ENCODE assay signal across 3 cellular contexts in genomic region chr1:150720703-150721102, GRCh38.
TF ChIP-seq lines count a peak whose summit lies in the region.

TSS of gene HORMAD1 (minus strand) at chr1:150720895. CDS start at chr1:150719505, 1,390 bp downstream.

TF ChIP-seq in GM23338, 12 proteins besides CTCF, POLR2A, EP300 and RAD21 (continues in another document):
- TF ChIP-seq EZH2phosphoT487 (IDR thresholded peaks at IDR 0.05; ENCODE audit: unreplicated experiment) = no peak
- TF ChIP-seq POLR2AphosphoS5 (IDR thresholded peaks at IDR 0.05; ENCODE audit: low read depth) = no peak
- no peak for TF ChIP-seq JUNB (IDR thresholded peaks at IDR 0.05; ENCODE audit: unreplicated experiment)
- no peak for TF ChIP-seq EZH2 (IDR thresholded peaks at IDR 0.05; ENCODE audit: low read depth, unreplicated experiment)
- TF ChIP-seq ZNF462 (CRISPR knock-in tag; IDR thresholded peaks at IDR 0.05) = no peak
- no peak for TF ChIP-seq NANOG (IDR thresholded peaks at IDR 0.05; ENCODE audit: borderline replicate concordance)

TF ChIP-seq in K562, 482 proteins besides CTCF, POLR2A, EP300 and RAD21:
- no peak for TF ChIP-seq ZNF280B (CRISPR knock-in tag; IDR thresholded peaks at IDR 0.05)
- TF ChIP-seq ZBTB33 (CRISPR knock-in tag; IDR thresholded peaks at IDR 0.05) = peak; percentile 98
- TF ChIP-seq ESRRA (IDR thresholded peaks at IDR 0.05; ENCODE audit: borderline replicate concordance, low read depth) = no peak
- TF ChIP-seq ATF3 (IDR thresholded peaks at IDR 0.05) = peak; percentile 42; the same call in 1 of the 2 replicates
- no peak for TF ChIP-seq ATF3 (CRISPR knock-in tag; conservative IDR thresholded peaks at IDR 0.05)
- TF ChIP-seq SNAPC5 (CRISPR knock-in tag; IDR thresholded peaks at IDR 0.05) = no peak
- TF ChIP-seq CREBBP (IDR thresholded peaks at IDR 0.05; ENCODE audit: low read depth, low read length) = no peak
- no peak for TF ChIP-seq THRA (IDR thresholded peaks at IDR 0.05)
- no peak for TF ChIP-seq CEBPG (CRISPR knock-in tag; IDR thresholded peaks at IDR 0.05)
- TF ChIP-seq CEBPG (tag; conservative IDR thresholded peaks at IDR 0.05 in 1 of 2, IDR thresholded peaks at IDR 0.05 in 1 of 2) = no peak
- no peak for TF ChIP-seq YY1 (IDR thresholded peaks at IDR 0.05; ENCODE audit: borderline replicate concordance in 1 of 3, control insufficient read depth in 1 of 3, extremely low read depth in 1 of 3, insufficient read depth in 3 of 3, insufficient read length in 1 of 3, insufficient replicate concordance in 2 of 3, low read depth in 1 of 3, low read length in 2 of 3)
- TF ChIP-seq CC2D1A (IDR thresholded peaks at IDR 0.05) = 0 out of 2 replicates have a peak, but pooled peaks have one; percentile 22
- TF ChIP-seq ZNF699 (CRISPR knock-in tag; IDR thresholded peaks at IDR 0.05; ENCODE audit: insufficient replicate concordance) = no peak
- peak; percentile 31; the same call in 1 of the 2 replicates for TF ChIP-seq CHAMP1 (IDR thresholded peaks at IDR 0.05)

TF ChIP-seq in GM12891, 5 proteins besides CTCF, POLR2A, EP300 and RAD21:
- TF ChIP-seq SPI1 (IDR thresholded peaks at IDR 0.05; ENCODE audit: low read depth, low read length) (no peak), TAF1 (IDR thresholded peaks at IDR 0.05; ENCODE audit: low read depth, low read length) (no peak), POLR2AphosphoS5 (IDR thresholded peaks at IDR 0.05; ENCODE audit: low read depth, low read length) (no peak), PAX5 (IDR thresholded peaks at IDR 0.05; ENCODE audit: insufficient read depth, low read length, severe bottlenecking) (no peak), POU2F2 (IDR thresholded peaks at IDR 0.05; ENCODE audit: low read depth, low read length) (no peak)
